Comparison of ENCODE assay signal across 1 cellular context in the genomic region with DNA sequence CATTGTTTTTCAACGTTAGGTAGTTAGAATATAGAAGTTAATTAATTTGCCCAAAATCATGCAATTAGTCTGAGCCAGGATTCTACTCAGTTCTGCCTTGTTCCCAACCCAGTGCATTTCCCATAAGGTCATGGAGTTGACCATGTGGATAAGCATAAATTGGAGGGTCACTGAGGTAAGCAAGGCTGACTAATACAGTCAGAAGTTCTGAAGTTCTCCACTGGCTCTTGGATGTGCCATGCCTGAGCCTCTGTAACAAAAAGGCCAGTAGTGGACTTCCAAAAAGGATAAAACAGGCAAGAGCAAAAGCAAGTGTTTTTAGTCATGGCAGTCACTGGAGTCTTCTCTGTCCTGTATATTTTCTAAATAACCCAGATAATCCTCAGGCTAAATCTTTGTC.
TF ChIP-seq lines count a peak whose summit lies in the region.

No MANE protein-coding gene starts in this region.

TF ChIP-seq in SK-N-SH, 30 proteins besides CTCF, POLR2A, EP300 and RAD21 (continued from another document):
- TF ChIP-seq, protein P1, sequence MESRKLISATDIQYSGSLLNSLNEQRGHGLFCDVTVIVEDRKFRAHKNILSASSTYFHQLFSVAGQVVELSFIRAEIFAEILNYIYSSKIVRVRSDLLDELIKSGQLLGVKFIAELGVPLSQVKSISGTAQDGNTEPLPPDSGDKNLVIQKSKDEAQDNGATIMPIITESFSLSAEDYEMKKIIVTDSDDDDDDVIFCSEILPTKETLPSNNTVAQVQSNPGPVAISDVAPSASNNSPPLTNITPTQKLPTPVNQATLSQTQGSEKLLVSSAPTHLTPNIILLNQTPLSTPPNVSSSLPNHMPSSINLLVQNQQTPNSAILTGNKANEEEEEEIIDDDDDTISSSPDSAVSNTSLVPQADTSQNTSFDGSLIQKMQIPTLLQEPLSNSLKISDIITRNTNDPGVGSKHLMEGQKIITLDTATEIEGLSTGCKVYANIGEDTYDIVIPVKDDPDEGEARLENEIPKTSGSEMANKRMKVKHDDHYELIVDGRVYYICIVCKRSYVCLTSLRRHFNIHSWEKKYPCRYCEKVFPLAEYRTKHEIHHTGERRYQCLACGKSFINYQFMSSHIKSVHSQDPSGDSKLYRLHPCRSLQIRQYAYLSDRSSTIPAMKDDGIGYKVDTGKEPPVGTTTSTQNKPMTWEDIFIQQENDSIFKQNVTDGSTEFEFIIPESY (IDR thresholded peaks at IDR 0.05; ENCODE audit: borderline replicate concordance, low read depth), result no peak
- no peak for TF ChIP-seq MXI1 (IDR thresholded peaks at IDR 0.05; ENCODE audit: low read depth, low read length)
- no peak for TF ChIP-seq POLR2AphosphoS5 (IDR thresholded peaks at IDR 0.05; ENCODE audit: low read depth, low read length)
- TF ChIP-seq, protein P2, sequence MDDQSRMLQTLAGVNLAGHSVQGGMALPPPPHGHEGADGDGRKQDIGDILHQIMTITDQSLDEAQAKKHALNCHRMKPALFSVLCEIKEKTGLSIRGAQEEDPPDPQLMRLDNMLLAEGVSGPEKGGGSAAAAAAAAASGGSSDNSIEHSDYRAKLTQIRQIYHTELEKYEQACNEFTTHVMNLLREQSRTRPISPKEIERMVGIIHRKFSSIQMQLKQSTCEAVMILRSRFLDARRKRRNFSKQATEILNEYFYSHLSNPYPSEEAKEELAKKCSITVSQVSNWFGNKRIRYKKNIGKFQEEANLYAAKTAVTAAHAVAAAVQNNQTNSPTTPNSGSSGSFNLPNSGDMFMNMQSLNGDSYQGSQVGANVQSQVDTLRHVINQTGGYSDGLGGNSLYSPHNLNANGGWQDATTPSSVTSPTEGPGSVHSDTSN (IDR thresholded peaks at IDR 0.05), result no peak
- TF ChIP-seq EZH2phosphoT487 (IDR thresholded peaks at IDR 0.05; ENCODE audit: borderline replicate concordance, low read depth), result no peak
- no peak for TF ChIP-seq RCOR1 (IDR thresholded peaks at IDR 0.05; ENCODE audit: low read length)
- no peak for TF ChIP-seq MEF2A (IDR thresholded peaks at IDR 0.05; ENCODE audit: borderline replicate concordance, low read depth)
- no peak for TF ChIP-seq GATA2 (CRISPR knock-in tag; IDR thresholded peaks at IDR 0.05)
- TF ChIP-seq FOXJ3 (CRISPR knock-in tag; IDR thresholded peaks at IDR 0.05), result no peak
- TF ChIP-seq YY1 (IDR thresholded peaks at IDR 0.05; ENCODE audit: low read depth), result no peak
- no peak for TF ChIP-seq TAF1 (IDR thresholded peaks at IDR 0.05; ENCODE audit: borderline replicate concordance, low read depth, low read length)
- TF ChIP-seq, protein P3, sequence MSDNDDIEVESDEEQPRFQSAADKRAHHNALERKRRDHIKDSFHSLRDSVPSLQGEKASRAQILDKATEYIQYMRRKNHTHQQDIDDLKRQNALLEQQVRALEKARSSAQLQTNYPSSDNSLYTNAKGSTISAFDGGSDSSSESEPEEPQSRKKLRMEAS (IDR thresholded peaks at IDR 0.05; ENCODE audit: low read depth), result no peak
- TF ChIP-seq TEAD4 (IDR thresholded peaks at IDR 0.05; ENCODE audit: borderline replicate concordance, insufficient read depth), result no peak
- no peak for TF ChIP-seq NFIC (IDR thresholded peaks at IDR 0.05; ENCODE audit: borderline replicate concordance)
- no peak for TF ChIP-seq JUND (IDR thresholded peaks at IDR 0.05)
- no peak for TF ChIP-seq TCF12 (IDR thresholded peaks at IDR 0.05)
- no peak for TF ChIP-seq CHD2 (IDR thresholded peaks at IDR 0.05; ENCODE audit: low read length, partially characterized antibody)
